7 cellular contexts compared by ENCODE assay signal in the genomic region with DNA sequence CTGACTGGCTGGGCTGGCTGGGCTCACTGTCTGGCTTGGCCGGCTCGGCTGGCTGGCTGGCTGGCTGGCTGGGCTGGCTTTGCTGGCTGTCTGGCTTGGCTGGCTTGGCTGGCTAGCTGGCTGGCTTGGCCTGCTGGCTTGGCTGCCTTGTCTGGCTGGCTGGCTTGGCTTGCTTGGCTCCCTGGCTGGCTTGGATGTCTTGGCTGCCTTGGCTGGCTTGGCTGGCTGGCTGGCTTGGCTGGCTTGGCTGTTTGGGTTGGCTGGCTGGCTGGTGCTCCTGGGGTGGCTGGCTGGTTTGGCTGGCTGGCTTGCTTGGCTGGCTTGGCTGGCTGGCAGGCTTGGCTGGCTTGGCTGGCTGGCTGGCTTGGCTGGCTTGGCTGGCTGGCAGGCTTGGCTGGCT.
DNase-seq lines count a peak whose midpoint lies in the region; ATAC-seq and TF ChIP-seq lines count a peak whose summit lies in the region.
"Not testable (repeated sequence)": the region's sequence is repeated elsewhere in the genome, so short reads cannot be mapped to it uniquely, and the experiment has no call there.

No MANE protein-coding gene starts in this region.

- not testable (repeated sequence) for H3K9me3 Mint-ChIP-seq in type B pancreatic cell

- H3K27ac Mint-ChIP-seq in type B pancreatic cell, result not testable (repeated sequence)

- not testable (repeated sequence) for H3K36me3 Mint-ChIP-seq in type B pancreatic cell

- not testable (repeated sequence) for ATAC-seq in Right ventricle myocardium inferior, lower lobe of right lung

- not testable (repeated sequence) for TF ChIP-seq CTCF in lower lobe of right lung (IDR thresholded peaks at IDR 0.05); prostate gland (IDR thresholded peaks at IDR 0.05); type B pancreatic cell (conservative IDR thresholded peaks at IDR 0.05)

- H3K4me1 Mint-ChIP-seq in type B pancreatic cell (ENCODE audit: unreplicated experiment), result not testable (repeated sequence)

- H3K27ac ChIP-seq in lower lobe of right lung, prostate gland: not testable (repeated sequence)

- H3K27me3 Mint-ChIP-seq in type B pancreatic cell, result not testable (repeated sequence)

- not testable (repeated sequence) for H3K4me3 ChIP-seq in lower lobe of right lung, prostate gland

- not testable (repeated sequence) for H3K4me1 ChIP-seq in lower lobe of right lung; prostate gland (replicated peaks)

- intact Hi-C loops in Right ventricle myocardium inferior (cut with DNase I); lower lobe of right lung (cut with DNase I); prostate gland (cut with DNase I): not testable (repeated sequence)

- H3K27me3 ChIP-seq in lower lobe of right lung (ENCODE audit: low read depth); prostate gland (replicated peaks; ENCODE audit: insufficient read depth): not testable (repeated sequence)

- 92% methylated on average over 2 of the region's 2 CpGs for WGBS in prostate gland

- TF ChIP-seq POLR2A in prostate gland (IDR thresholded peaks at IDR 0.05), result not testable (repeated sequence)

- DNase-seq in Daoy (ENCODE audit: low read depth) (peak; percentile 4), Right ventricle myocardium inferior (ENCODE audit: missing footprints) (peak; percentile 39), islet precursor cell (peak; percentile 29), lower lobe of right lung (peak; percentile 48), prostate gland (ENCODE audit: low spot score) (peak; percentile 3), type B pancreatic cell (ENCODE audit: extremely low spot score, unreplicated experiment) (peak; percentile 61)
- DNase-seq in activated effector memory CD4-positive, alpha-beta T cell treated with anti-CD3 and anti-CD28 coated beads, Interleukin-2, amount 50 U/mL, for 16 hours, result peak; percentile 64

- not testable (repeated sequence) for H3K4me3 Mint-ChIP-seq in type B pancreatic cell

- not testable (repeated sequence) for H3K36me3 ChIP-seq in lower lobe of right lung, prostate gland

- H3K9me3 ChIP-seq in lower lobe of right lung, prostate gland: not testable (repeated sequence)

Comparison
In these comparisons a context has a peak if more than half of its experiments do, and no peak if none do; other contexts are left out.
1. DNase-seq: peak in every context shown above with its lines; median percentile 64 in activated effector memory CD4-positive, alpha-beta T cell treated with anti-CD3 and anti-CD28 coated beads, Interleukin-2, amount 50 U/mL, for 16 hours; 61 in type B pancreatic cell; 48 in lower lobe of right lung; 39 in Right ventricle myocardium inferior; 29 in islet precursor cell; 4 in Daoy; 3 in prostate gland.